13 cellular contexts compared by ENCODE assay signal in the genomic region with DNA sequence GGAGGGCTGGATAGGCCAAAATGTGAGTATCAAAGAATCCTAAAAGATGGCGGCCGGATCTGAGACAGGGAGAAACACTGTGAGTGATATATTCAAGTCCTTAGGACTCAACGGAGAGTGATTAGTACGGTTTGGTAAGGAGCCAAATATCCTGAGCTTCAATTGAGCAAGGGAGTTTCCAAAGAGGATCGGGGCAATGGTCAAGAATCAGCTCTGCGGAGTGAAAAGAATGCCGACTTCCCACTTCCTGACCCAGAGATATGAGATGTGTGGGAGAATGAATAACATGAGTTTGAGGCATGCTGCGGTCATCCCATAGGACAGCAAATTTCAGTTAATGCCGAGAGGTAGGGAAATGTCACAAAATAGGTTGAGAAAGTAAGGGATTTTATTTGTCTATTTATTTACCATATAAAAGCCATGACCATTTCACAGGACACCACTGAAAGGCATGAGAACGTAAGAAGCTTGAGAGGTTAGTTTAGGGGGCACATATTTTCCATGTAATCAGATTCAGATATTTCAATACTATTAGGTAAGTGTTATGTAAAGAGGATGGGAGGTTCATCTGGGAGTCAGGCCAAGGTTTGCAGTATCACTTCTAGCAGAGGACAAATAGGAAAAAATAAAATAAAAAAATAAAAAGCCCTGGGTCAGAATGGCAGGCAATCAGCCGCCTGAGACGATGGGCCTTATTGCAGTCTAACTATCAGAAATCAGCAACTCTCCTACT.
DNase-seq lines count a peak whose midpoint lies in the region; ATAC-seq and TF ChIP-seq lines count a peak whose summit lies in the region.
"Had no signal": no experiment of that assay in that cellular context is flagged by ENCODE, and none has a peak within 500 bp of the region (broad histone marks: within the 10 kb centered on the region; RNA-seq: fewer than 3 reads in every experiment).

No MANE protein-coding gene starts in this region.

- no peak overlapping the region for H4K8ac ChIP-seq in trophoblast cell (ENCODE audit: low read depth, low read length)

- H3K14ac ChIP-seq in trophoblast cell (ENCODE audit: low read length) = no peak overlapping the region

- H3K9me3 ChIP-seq in fibroblast of lung (ENCODE audit: control insufficient read depth, insufficient read depth, low read depth, low read length) (no peaks in the 10 kb centered on the region), trophoblast cell (ENCODE audit: insufficient read depth, low read depth, low read length) (no peaks in the 10 kb centered on the region)

- no peak overlapping the region for H2AK5ac ChIP-seq in trophoblast cell (ENCODE audit: low read length)

- H3K36me3 ChIP-seq in fibroblast of lung (ENCODE audit: control insufficient read depth, insufficient read depth, low read length) (no peaks in the 10 kb centered on the region), trophoblast cell (ENCODE audit: control insufficient read depth in 1 of 2, insufficient read depth in 2 of 2, low read length in 2 of 2) (no peaks in the 10 kb centered on the region)

- H3K9ac ChIP-seq in fibroblast of lung (ENCODE audit: insufficient read depth, low read length) (no peak overlapping the region), trophoblast cell (ENCODE audit: low read length) (no peak overlapping the region)

- H2BK12ac ChIP-seq in trophoblast cell (ENCODE audit: low read length) = no peak overlapping the region

- H3K4me1 ChIP-seq in fibroblast of lung (ENCODE audit: control insufficient read depth, extremely low read depth, insufficient read depth, low read length) (peaks cover 5% of the 10 kb centered on the region), trophoblast cell (ENCODE audit: control insufficient read depth in 1 of 2, insufficient read depth in 2 of 2, low read length in 2 of 2) (peaks cover 0 to 2% of the 10 kb centered on the region in 2 experiments)

- no peak for ATAC-seq in HG03521 (IDR thresholded peaks at IDR 0.05; ENCODE audit: unreplicated experiment)
- ATAC-seq: natural killer cell treated with Interleukin-12 subunit alpha and Interleukin-12 subunit beta and Interleukin-15 and Interleukin-18, amount 100 ng/mL, for 72 hours had no signal

- no peak overlapping the region for H4K12ac ChIP-seq in trophoblast cell (ENCODE audit: low read depth, low read length)

- H4K91ac ChIP-seq in trophoblast cell (ENCODE audit: low read depth, low read length) = no peak overlapping the region

- H2BK120ac ChIP-seq in trophoblast cell (ENCODE audit: insufficient read depth, low read length, poor library complexity) = no peak overlapping the region

- H3K79me1 ChIP-seq in trophoblast cell (ENCODE audit: low read length) = no peaks in the 10 kb centered on the region

- H3K27me3 ChIP-seq in fibroblast of lung (ENCODE audit: control insufficient read depth, insufficient read depth, low read length) (no peaks in the 10 kb centered on the region), trophoblast cell (ENCODE audit: insufficient read depth, low read length) (no peaks in the 10 kb centered on the region)

- H3K4me2 ChIP-seq in fibroblast of lung (ENCODE audit: extremely low read depth, insufficient read depth, low read length) (no peak overlapping the region), trophoblast cell (ENCODE audit: low read length) (no peak overlapping the region)

- no peak overlapping the region for H3K18ac ChIP-seq in trophoblast cell (ENCODE audit: low read length)

- no peaks in the 10 kb centered on the region for H3K79me2 ChIP-seq in fibroblast of lung (ENCODE audit: control insufficient read depth, insufficient read depth, low read length)
- H3K79me2 ChIP-seq in trophoblast cell (ENCODE audit: control insufficient read depth, insufficient read depth, low read length, poor library complexity) = no peaks in the 10 kb centered on the region

- no CpG with 5 or more reads among the region's 12 CpGs for WGBS in trophoblast cell (ENCODE audit: extremely low coverage, insufficient coverage, insufficient read length)

- DNase-seq in HK-2 (ENCODE audit: unreplicated experiment) (peak; percentile 81), RKO (ENCODE audit: low spot score) (peak; percentile 100), fibroblast of lung (ENCODE audit: low read depth in 2 of 2) (peak; percentile 96 to 99), trophoblast cell (peak; percentile 38 to 68), DMS 273 (lab: John Stamatoyannopoulos, UW; ENCODE audit: unreplicated experiment) (no peak), activated gamma-delta T cell (lab: John Stamatoyannopoulos, UW) (no peak)
- DNase-seq: activated CD4-positive, alpha-beta T cell treated with anti-CD3 and anti-CD28 coated beads for 48 hours; DMS 273 treated with DMSO at 0.1 percent for 48 hours; erythroblast; GOT3; NCI-H187 had no signal

- no peak overlapping the region for H3K4ac ChIP-seq in trophoblast cell (ENCODE audit: low read depth, low read length)

- peak overlapping the region; percentile 26 for H3K27ac ChIP-seq in fibroblast of lung (ENCODE audit: insufficient read depth, low read length)
- no peak overlapping the region for H3K27ac ChIP-seq in trophoblast cell (ENCODE audit: low read depth, low read length)

- no peak overlapping the region for H3K23ac ChIP-seq in trophoblast cell (ENCODE audit: low read length)

- H2AFZ ChIP-seq in fibroblast of lung (ENCODE audit: low read length) = peak overlapping the region; percentile 18
- no peak overlapping the region for H2AFZ ChIP-seq in trophoblast cell (ENCODE audit: insufficient read depth, low read length, poor library complexity)

- no peaks in the 10 kb centered on the region for H4K20me1 ChIP-seq in fibroblast of lung (ENCODE audit: control insufficient read depth, extremely low read depth, insufficient read depth, low read length)

- no peak overlapping the region for H2BK5ac ChIP-seq in trophoblast cell (ENCODE audit: low read depth, low read length, poor library complexity)

- no peak overlapping the region for H3K4me3 ChIP-seq in fibroblast of lung (replicated peaks in 1 of 4; ENCODE audit: control extremely low read depth in 1 of 4, insufficient read depth in 1 of 4, low read depth in 3 of 4, low read length in 4 of 4)
- H3K4me3 ChIP-seq in trophoblast cell (ENCODE audit: low read depth, low read length) = no peak overlapping the region

- no peak for TF ChIP-seq CTCF in fibroblast of lung (conservative IDR thresholded peaks at IDR 0.05 in 1 of 2, IDR thresholded peaks at IDR 0.05 in 1 of 2; ENCODE audit: low read depth in 1 of 2, low read length in 2 of 2)

Comparison
In these comparisons a context has a peak if more than half of its experiments do, and no peak if none do; other contexts are left out.
1. DNase-seq: peak in HK-2 (single experiment), RKO (single experiment), fibroblast of lung (2 of 2) and trophoblast cell (2 of 2); none in DMS 273 (single experiment) and activated gamma-delta T cell (single experiment).